ENCODE assay signal across 13 cellular contexts in genomic region chr2:177106212-177106611, GRCh38.
DNase-seq lines count a peak whose midpoint lies in the region; ATAC-seq and TF ChIP-seq lines count a peak whose summit lies in the region.
"Had no signal": no experiment of that assay in that cellular context is flagged by ENCODE, and none has a peak within 500 bp of the region (broad histone marks: within the 10 kb centered on the region; RNA-seq: fewer than 3 reads in every experiment).

No MANE protein-coding gene starts in this region.

- no peak for TF ChIP-seq EP300 in SK-N-SH (IDR thresholded peaks at IDR 0.05; ENCODE audit: borderline replicate concordance in 1 of 2, low read depth in 1 of 2, low read length in 1 of 2)

- H3K27ac ChIP-seq in SK-N-SH (ENCODE audit: low read depth in 2 of 2, low read length in 1 of 2): no peak overlapping the region
- H3K27ac ChIP-seq in neural progenitor cell: no peak overlapping the region
- H3K27ac ChIP-seq: VCaP had no signal

- H3K36me3 Mint-ChIP-seq in neural progenitor cell: no peaks in the 10 kb centered on the region

- WGBS in SK-N-SH (ENCODE audit: low lambda C conversion rate): 29% methylated on average over 2 of the region's 2 CpGs

- peaks cover 3% of the 10 kb centered on the region for H3K4me1 Mint-ChIP-seq in neural progenitor cell

- POLR2A ChIA-PET in SK-N-SH (lab: Yijun Ruan, JAX): no interaction called here

- H3K9ac ChIP-seq in SK-N-SH (no peak overlapping the region), neural progenitor cell (no peak overlapping the region)

- no peaks in the 10 kb centered on the region for H3K9me3 ChIP-seq in SK-N-SH
- no peaks in the 10 kb centered on the region for H3K9me3 ChIP-seq in neural progenitor cell (ENCODE audit: low read depth)

- H3K27me3 ChIP-seq in SK-N-SH (ENCODE audit: insufficient read depth) (no peaks in the 10 kb centered on the region), neural progenitor cell (no peaks in the 10 kb centered on the region)

- no peak overlapping the region for H3K4me3 Mint-ChIP-seq in neural progenitor cell

- H3K27me3 Mint-ChIP-seq in neural progenitor cell (ENCODE audit: insufficient read depth, low read depth): no peaks in the 10 kb centered on the region

- H2AFZ ChIP-seq in SK-N-SH (ENCODE audit: low read depth) (no peak overlapping the region), neural progenitor cell (replicated peaks) (no peak overlapping the region)

- H3K4me1 ChIP-seq in SK-N-SH (ENCODE audit: control insufficient read depth in 1 of 2, insufficient read depth in 2 of 2, low read depth in 1 of 2, low read length in 1 of 2): no peaks in the 10 kb centered on the region
- H3K4me1 ChIP-seq in neural progenitor cell: no peaks in the 10 kb centered on the region

- TF ChIP-seq CTCF in SK-N-SH (IDR thresholded peaks at IDR 0.05): peak; percentile 25; the same call in 1 of the 2 replicates
- TF ChIP-seq CTCF in neural progenitor cell (IDR thresholded peaks at IDR 0.05): peak; percentile 30

- ATAC-seq in HG02885 (IDR thresholded peaks at IDR 0.05; ENCODE audit: poor library complexity, unreplicated experiment) (peak; percentile 49), GM19463 (IDR thresholded peaks at IDR 0.05; ENCODE audit: unreplicated experiment) (no peak)

- no peak overlapping the region for H3K4me3 ChIP-seq in SK-N-SH (ENCODE audit: low read depth in 2 of 2, low read length in 1 of 2)
- no peak overlapping the region for H3K4me3 ChIP-seq in neural progenitor cell

- H3K9me3 Mint-ChIP-seq in neural progenitor cell: peaks cover 12% of the 10 kb centered on the region

- H3K9me2 ChIP-seq in SK-N-SH: no peaks in the 10 kb centered on the region

- H4K20me1 ChIP-seq in SK-N-SH (ENCODE audit: insufficient read depth) (no peaks in the 10 kb centered on the region), neural progenitor cell (ENCODE audit: low read depth) (no peaks in the 10 kb centered on the region)

- CTCF ChIA-PET in SK-N-SH (lab: Yijun Ruan, JAX): no interaction called here

- H3K79me2 ChIP-seq in SK-N-SH (ENCODE audit: insufficient read depth): no peaks in the 10 kb centered on the region
- no peaks in the 10 kb centered on the region for H3K79me2 ChIP-seq in neural progenitor cell (ENCODE audit: low read depth)

- peak; percentile 51 for DNase-seq in NCI-H82 (lab: John Stamatoyannopoulos, UW)
- no peak for DNase-seq in NCI-H82 treated with DMSO at 0.1 percent for 48 hours (lab: John Stamatoyannopoulos, UW; ENCODE audit: unreplicated experiment)
- DNase-seq in SK-N-SH: peak; percentile 7
- DNase-seq in neural progenitor cell (ENCODE audit: low spot score): no peak
- DNase-seq in HK-2 (ENCODE audit: unreplicated experiment): no peak
- no peak for DNase-seq in NCI-H2196 (lab: John Stamatoyannopoulos, UW; ENCODE audit: unreplicated experiment)
- DNase-seq: activated naive CD4-positive, alpha-beta T cell; effector CD4-positive, alpha-beta T cell; GOT3; nucleus accumbens had no signal

- H3K36me3 ChIP-seq in SK-N-SH (replicated peaks in 1 of 2; ENCODE audit: control insufficient read depth in 1 of 2, insufficient read depth in 2 of 2, low read length in 1 of 2) (no peaks in the 10 kb centered on the region), neural progenitor cell (no peaks in the 10 kb centered on the region)

- no peaks in the 10 kb centered on the region for H3F3A ChIP-seq in SK-N-SH (replicated peaks; ENCODE audit: insufficient read depth)
- no peaks in the 10 kb centered on the region for H3F3A ChIP-seq in neural progenitor cell (ENCODE audit: low read depth)

- no peak overlapping the region for H3K27ac Mint-ChIP-seq in neural progenitor cell

- no peak overlapping the region for H3K4me2 ChIP-seq in SK-N-SH
- no peak overlapping the region for H3K4me2 ChIP-seq in neural progenitor cell

- TF ChIP-seq RAD21 in SK-N-SH (IDR thresholded peaks at IDR 0.05; ENCODE audit: low read length): no peak

TF ChIP-seq in SK-N-SH, 30 proteins besides CTCF, POLR2A, EP300 and RAD21:
- TF ChIP-seq REST (IDR thresholded peaks at IDR 0.05; ENCODE audit: low read depth, low read length) (no peak), FOSL2 (IDR thresholded peaks at IDR 0.05; ENCODE audit: borderline replicate concordance, low read depth) (no peak), GABPA (IDR thresholded peaks at IDR 0.05; ENCODE audit: low read depth) (no peak), NRF1 (IDR thresholded peaks at IDR 0.05; ENCODE audit: low read depth, low read length) (no peak), SMC3 (IDR thresholded peaks at IDR 0.05; ENCODE audit: low read depth, low read length) (no peak), NFIC (IDR thresholded peaks at IDR 0.05; ENCODE audit: borderline replicate concordance) (no peak), USF1 (IDR thresholded peaks at IDR 0.05; ENCODE audit: borderline replicate concordance, low read depth) (no peak), GATA2 (CRISPR knock-in tag; IDR thresholded peaks at IDR 0.05) (no peak), TEAD4 (IDR thresholded peaks at IDR 0.05; ENCODE audit: borderline replicate concordance, insufficient read depth) (no peak), RFX5 (IDR thresholded peaks at IDR 0.05; ENCODE audit: low read length) (no peak), RXRA (IDR thresholded peaks at IDR 0.05; ENCODE audit: borderline replicate concordance, low read depth) (no peak), CHD2 (IDR thresholded peaks at IDR 0.05; ENCODE audit: low read length, partially characterized antibody) (no peak)
TF ChIP-seq in SK-N-SH: peak in this region for 0.

Comparison
In these comparisons a context has a peak if more than half of its experiments do, and no peak if none do; other contexts are left out.
1. DNase-seq: peak in NCI-H82 (single experiment) and SK-N-SH (single experiment); none in NCI-H82 treated with DMSO at 0.1 percent for 48 hours (single experiment), neural progenitor cell (single experiment), HK-2 (single experiment) and NCI-H2196 (single experiment).